8 cellular contexts compared by ENCODE assay signal in genomic region chr12:13000616-13000934, GRCh38. TPM values are rescaled to one million over a fixed set of nuclear protein-coding genes. Genes with fewer than 3 reads are reported as not detected.
DNase-seq lines count a peak whose midpoint lies in the region; ATAC-seq, FAIRE-seq and TF ChIP-seq lines count a peak whose summit lies in the region.

No MANE protein-coding gene starts in this region.

- H3K9me3 Mint-ChIP-seq in dendritic cell treated with granulocyte-macrophage colony-stimulating factor and Interleukin-4, amounts not matched to agents 40 ng/mL and 50 ng/mL, for 4 days: no peaks in the 10 kb centered on the region

- TF ChIP-seq POLR2A in GM12891 (IDR thresholded peaks at IDR 0.05; ENCODE audit: low read depth, low read length) (no peak), uterus (IDR thresholded peaks at IDR 0.05) (no peak)

- H3K79me1 ChIP-seq in mesendoderm (ENCODE audit: low read length): peaks cover 2% of the 10 kb centered on the region

- H3K4me1 ChIP-seq in OCI-LY1 (ENCODE audit: insufficient read depth, low read length, severe bottlenecking): peaks cover 15% of the 10 kb centered on the region
- H3K4me1 ChIP-seq in mesendoderm (ENCODE audit: control insufficient read depth, low read depth, low read length): no peaks in the 10 kb centered on the region
- no peaks in the 10 kb centered on the region for H3K4me1 ChIP-seq in uterus

- H4K20me1 ChIP-seq in OCI-LY1 (ENCODE audit: insufficient read depth, low read length): no peaks in the 10 kb centered on the region

- H2AFZ ChIP-seq in OCI-LY1 (ENCODE audit: low read length): no peak overlapping the region

- H3K27ac ChIP-seq in 22Rv1: peak overlapping the region; percentile 92
- no peak overlapping the region for H3K27ac ChIP-seq in OCI-LY1 (ENCODE audit: low read depth, low read length, poor library complexity, severe bottlenecking)
- H3K27ac ChIP-seq in mesendoderm (ENCODE audit: low read depth, low read length): peak overlapping the region; percentile 2
- H3K27ac ChIP-seq in uterus: peak overlapping the region; percentile 90 to 99

- H3K56ac ChIP-seq in mesendoderm (ENCODE audit: low read length): peak overlapping the region; percentile 79

- no peaks in the 10 kb centered on the region for H3F3A ChIP-seq in OCI-LY1 (ENCODE audit: insufficient read depth, low read length)

- no peak overlapping the region for H2BK120ac ChIP-seq in mesendoderm (ENCODE audit: low read depth, low read length)

- H3K36me3 Mint-ChIP-seq in dendritic cell treated with granulocyte-macrophage colony-stimulating factor and Interleukin-4, amounts not matched to agents 40 ng/mL and 50 ng/mL, for 4 days (ENCODE audit: low read depth): peaks cover 27% of the 10 kb centered on the region

- peak overlapping the region; percentile 99 for H3K27ac Mint-ChIP-seq in dendritic cell treated with granulocyte-macrophage colony-stimulating factor and Interleukin-4, amounts not matched to agents 40 ng/mL and 50 ng/mL, for 4 days

- H3K18ac ChIP-seq in mesendoderm (ENCODE audit: low read length): peak overlapping the region; percentile 32

- intact Hi-C loops in dendritic cell treated with granulocyte-macrophage colony-stimulating factor and Interleukin-4, amounts not matched to agents 40 ng/mL and 50 ng/mL, for 4 days (cut with micrococcal nuclease): loop anchor here (1.0 to 2.0 kb wide), 3 partner anchors 44 to 196 kb away; partner anchors contain the start of genes EMP1 and FAM234B
- intact Hi-C loops in uterus (cut with DNase I; ENCODE audit: low total_unique reads): no loop called here

- H4K5ac ChIP-seq in mesendoderm (ENCODE audit: low read length): no peak overlapping the region

- FAIRE-seq in GM12891 (lab: Jason Lieb, UNC): no peak

- H3K4me3 Mint-ChIP-seq in dendritic cell treated with granulocyte-macrophage colony-stimulating factor and Interleukin-4, amounts not matched to agents 40 ng/mL and 50 ng/mL, for 4 days: peak overlapping the region; percentile 95

- TF ChIP-seq CTCF in 22Rv1 (IDR thresholded peaks at IDR 0.05) (no peak), OCI-LY1 (IDR thresholded peaks at IDR 0.05; ENCODE audit: low read length) (no peak), uterus (IDR thresholded peaks at IDR 0.05) (no peak)

- H3K36me3 ChIP-seq in OCI-LY1 (ENCODE audit: insufficient read depth, low read length) (no peaks in the 10 kb centered on the region), mesendoderm (ENCODE audit: control insufficient read depth, insufficient read depth, low read length) (no peaks in the 10 kb centered on the region), uterus (no peaks in the 10 kb centered on the region)

- H3K4me1 Mint-ChIP-seq in dendritic cell treated with granulocyte-macrophage colony-stimulating factor and Interleukin-4, amounts not matched to agents 40 ng/mL and 50 ng/mL, for 4 days (ENCODE audit: low read depth): peaks cover 64% of the 10 kb centered on the region

- H3K9ac ChIP-seq in OCI-LY1 (ENCODE audit: low read length) (peak overlapping the region; percentile 24; the same call in 1 of the 2 replicates), mesendoderm (ENCODE audit: low read length) (peak overlapping the region; percentile 70)

- H3K4ac ChIP-seq in mesendoderm (ENCODE audit: low read depth, low read length): no peak overlapping the region

- no peaks in the 10 kb centered on the region for H3K27me3 Mint-ChIP-seq in dendritic cell treated with granulocyte-macrophage colony-stimulating factor and Interleukin-4, amounts not matched to agents 40 ng/mL and 50 ng/mL, for 4 days

- ATAC-seq in HG03025 (IDR thresholded peaks at IDR 0.05; ENCODE audit: low FRiP score, unreplicated experiment): peak; percentile 30

- no peak overlapping the region for H4K8ac ChIP-seq in mesendoderm (ENCODE audit: low read depth, low read length)

- DNase-seq in GM12891 (ENCODE audit: insufficient read length, low spot score) (peak; percentile 43), mesendoderm (peak; percentile 73), uterus (no peak), MV-4-11 (lab: John Stamatoyannopoulos, UW) (no peak)

- no CpG with 5 or more reads among the region's 16 CpGs for WGBS in mesendoderm (ENCODE audit: extremely low coverage, insufficient coverage, low lambda C conversion rate)

- H2AK5ac ChIP-seq in mesendoderm (ENCODE audit: low read length): no peak overlapping the region

- no peaks in the 10 kb centered on the region for H3K9me3 ChIP-seq in OCI-LY1 (ENCODE audit: low read length)
- no peaks in the 10 kb centered on the region for H3K9me3 ChIP-seq in uterus

- H3K4me3 ChIP-seq in OCI-LY1 (ENCODE audit: low read depth, low read length, poor library complexity, severe bottlenecking) (peak overlapping the region; percentile 63), mesendoderm (ENCODE audit: low read length) (peak overlapping the region; percentile 61), uterus (peak overlapping the region; percentile 42 to 73)

- no peak overlapping the region for H3K23ac ChIP-seq in mesendoderm (ENCODE audit: low read length)

- no peak overlapping the region for H2BK5ac ChIP-seq in mesendoderm (ENCODE audit: low read length)

- H3K9me2 ChIP-seq in OCI-LY1 (ENCODE audit: low read depth, low read length): no peaks in the 10 kb centered on the region

- peaks cover 7% of the 10 kb centered on the region; the same call in 1 of the 2 replicates for H3K27me3 ChIP-seq in OCI-LY1 (ENCODE audit: insufficient read depth, low read length)
- H3K27me3 ChIP-seq in mesendoderm (ENCODE audit: insufficient read depth, low read length, poor library complexity): no peaks in the 10 kb centered on the region
- H3K27me3 ChIP-seq in uterus: no peaks in the 10 kb centered on the region

- H3K4me2 ChIP-seq in OCI-LY1 (ENCODE audit: low read length): peak overlapping the region; percentile 82
- peak overlapping the region; percentile 36 for H3K4me2 ChIP-seq in mesendoderm (ENCODE audit: low read length)

- no peak overlapping the region for H2BK15ac ChIP-seq in mesendoderm (replicated peaks; ENCODE audit: low read depth)

- no peaks in the 10 kb centered on the region for H3K79me2 ChIP-seq in OCI-LY1 (ENCODE audit: insufficient read depth, low read length)
- no peaks in the 10 kb centered on the region for H3K79me2 ChIP-seq in mesendoderm (ENCODE audit: control insufficient read depth, insufficient read depth, low read length)

TF ChIP-seq in GM12891, 5 proteins besides CTCF, POLR2A, EP300 and RAD21:
- TF ChIP-seq POLR2AphosphoS5 (IDR thresholded peaks at IDR 0.05; ENCODE audit: low read depth, low read length) (no peak), TAF1 (IDR thresholded peaks at IDR 0.05; ENCODE audit: low read depth, low read length) (no peak), POU2F2 (IDR thresholded peaks at IDR 0.05; ENCODE audit: low read depth, low read length) (no peak), PAX5 (IDR thresholded peaks at IDR 0.05; ENCODE audit: insufficient read depth, low read length, severe bottlenecking) (no peak), SPI1 (IDR thresholded peaks at IDR 0.05; ENCODE audit: low read depth, low read length) (no peak)

RNA-seq across cellular contexts. Expression of gene HEBP1, which starts 0.5 kb away (rescaled TPM):
- not detected for polyA plus RNA-seq in GM12891 (2012; ENCODE audit: low read depth, missing spikeins)
- polyA plus RNA-seq in mesendoderm (2013, experiment 1 of 2): 18.5 TPM
- polyA plus RNA-seq in mesendoderm (2013, experiment 2 of 2): 19.0 TPM
- 10 to 100 TPM; 10.5 to 64.4 (median 40.9) TPM for total RNA-seq in uterus

RNA-seq across cellular contexts. Expression of gene FAM234B, which starts 43.6 kb away (rescaled TPM):
- polyA plus RNA-seq in GM12891 (2012; ENCODE audit: low read depth, missing spikeins): 0.21 TPM
- 6.7 TPM for polyA plus RNA-seq in mesendoderm (2013, experiment 1 of 2)
- polyA plus RNA-seq in mesendoderm (2013, experiment 2 of 2): 7.2 TPM
- total RNA-seq in uterus: 1 to 10 TPM; 2.4 to 8.3 (median 4.6) TPM

RNA-seq across cellular contexts. Expression of gene GPRC5D, which starts 48.6 kb away (rescaled TPM):
- not detected for polyA plus RNA-seq in GM12891 (2012; ENCODE audit: low read depth, missing spikeins)
- polyA plus RNA-seq in mesendoderm (2013, experiment 1 of 2): not detected
- not detected for polyA plus RNA-seq in mesendoderm (2013, experiment 2 of 2)
- not detected for total RNA-seq in uterus

Comparison
In these comparisons a context has a peak if more than half of its experiments do, and no peak if none do; other contexts are left out.
1. DNase-seq: peak in GM12891 (single experiment) and mesendoderm (single experiment); none in uterus (0 of 2) and MV-4-11 (single experiment).
2. Peak in every context shown above with its lines, with median percentiles within 50 percentile points of each other: H3K4me3 ChIP-seq.